In the genomic region with DNA sequence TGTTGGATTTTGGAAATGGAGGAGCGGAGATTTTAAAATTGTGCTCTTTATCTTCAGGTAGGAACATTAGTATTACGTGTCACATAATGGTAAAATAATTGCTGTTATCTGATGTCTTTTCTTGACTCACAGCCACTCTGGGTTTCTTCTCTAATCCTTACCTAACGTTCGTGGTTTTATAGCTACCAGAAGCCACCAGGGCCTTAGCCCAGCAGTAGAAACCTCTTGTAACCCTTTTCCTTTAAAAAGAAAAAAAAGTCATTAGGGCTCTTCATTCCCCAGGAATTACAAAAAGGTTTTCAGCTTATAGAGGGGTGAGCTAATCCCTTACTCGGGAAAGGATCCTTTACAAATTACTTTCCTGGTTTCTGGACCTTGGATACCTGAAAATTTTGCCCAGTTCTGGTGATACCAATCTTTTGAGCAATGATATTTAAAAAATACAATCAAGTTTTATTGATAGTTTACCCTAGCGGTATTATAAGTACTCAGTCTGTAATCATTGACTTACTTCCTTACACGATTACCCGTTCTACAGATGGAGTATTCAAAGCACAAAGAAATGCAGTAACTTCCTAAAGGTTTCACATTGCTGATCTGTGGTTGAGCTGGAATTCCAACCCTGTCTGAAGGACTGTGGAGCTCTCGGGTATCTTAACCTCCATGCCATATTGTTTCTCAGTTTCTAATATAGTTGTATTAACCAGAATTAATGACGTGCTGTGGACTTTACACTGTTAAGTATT, we compare ENCODE assay signal across 8 cellular contexts. TPM values are rescaled to one million over a fixed set of nuclear protein-coding genes. Genes with fewer than 3 reads are reported as not detected.
DNase-seq lines count a peak whose midpoint lies in the region; ATAC-seq and TF ChIP-seq lines count a peak whose summit lies in the region.

No MANE protein-coding gene starts in this region.

- H3K9me3 ChIP-seq in IMR-90 (ENCODE audit: control insufficient read depth, insufficient read depth, low read length) (no peaks in the 10 kb centered on the region), lower lobe of right lung (no peaks in the 10 kb centered on the region)

- H3K27me3 ChIP-seq in IMR-90 (ENCODE audit: control insufficient read depth, insufficient read depth, low read length), result no peaks in the 10 kb centered on the region
- no peaks in the 10 kb centered on the region for H3K27me3 ChIP-seq in lower lobe of right lung (ENCODE audit: low read depth)

- H3K36me3 Mint-ChIP-seq in MCF 10A (ENCODE audit: insufficient read depth, unreplicated experiment), result peaks cover 13% of the 10 kb centered on the region
- H3K36me3 Mint-ChIP-seq in type B pancreatic cell, result peaks cover 17% of the 10 kb centered on the region

- peak overlapping the region; percentile 88 for H2BK5ac ChIP-seq in IMR-90 (ENCODE audit: low read depth, low read length, poor library complexity, severe bottlenecking)

- no peak overlapping the region; the same call in 1 of the 2 replicates for H2AK5ac ChIP-seq in IMR-90 (ENCODE audit: low read depth, low read length)

- peaks cover 26% of the 10 kb centered on the region for H4K20me1 ChIP-seq in IMR-90 (ENCODE audit: insufficient read depth, low read length)

- peak overlapping the region; percentile 89 for H3K9ac ChIP-seq in IMR-90 (ENCODE audit: low read depth, low read length)

- peaks cover 15% of the 10 kb centered on the region for H3K36me3 ChIP-seq in IMR-90 (ENCODE audit: control insufficient read depth, insufficient read depth, low read length)
- peaks cover 17% of the 10 kb centered on the region for H3K36me3 ChIP-seq in lower lobe of right lung

- POLR2A ChIA-PET in IMR-90 (lab: Charles Lee; ENCODE audit: unreplicated experiment) (interaction anchor here (0.5 to 1.4 kb wide), 7 partner anchors 10 to 61 kb away, joined by 3 to 23 read pairs (median 4); no protein-coding TSS in a partner anchor), MCF 10A (lab: Yijun Ruan, JAX) (interaction anchor here (0.6 to 5.0 kb wide), 22 partner anchors 8 to 1569 kb away, joined by 3 to 38 read pairs (median 8); partner anchors contain the start of genes KLRC2, OLR1 and YBX3)

- H2BK120ac ChIP-seq in IMR-90 (ENCODE audit: low read depth, low read length), result 0 out of 2 replicates have a peak overlapping the region, but pooled peaks have one; percentile 94

- H3K79me1 ChIP-seq in IMR-90 (ENCODE audit: low read depth in 1 of 2, low read length in 2 of 2), result peaks cover 6 to 36% of the 10 kb centered on the region in 2 experiments; a peak in 3 of 4 replicates

- peaks cover 7% of the 10 kb centered on the region for H3K9me1 ChIP-seq in IMR-90 (ENCODE audit: insufficient read depth, low read length)

- H3K9me3 Mint-ChIP-seq in MCF 10A (ENCODE audit: unreplicated experiment) (no peaks in the 10 kb centered on the region), type B pancreatic cell (no peaks in the 10 kb centered on the region)

- peak overlapping the region; percentile 85 for H3K18ac ChIP-seq in IMR-90 (ENCODE audit: low read depth, low read length)

- H3K4me1 ChIP-seq in IMR-90 (ENCODE audit: control insufficient read depth, insufficient read depth, low read length), result peaks cover 3% of the 10 kb centered on the region; the same call in 1 of the 2 replicates
- peaks cover 31% of the 10 kb centered on the region for H3K4me1 ChIP-seq in lower lobe of right lung

- H3K23ac ChIP-seq in IMR-90 (ENCODE audit: low read depth, low read length), result peak overlapping the region; percentile 98

- dilution Hi-C loops in IMR-90 (cut with HindIII; ENCODE audit: low sequenced_read_pairs, unreplicated experiment), result no loop called here

- TSS peak; percentile 69 for BruUV-seq in IMR-90 (replicated peaks; lab: Mats Ljungman, UMichigan)
- BruUV-seq in MCF 10A (replicated peaks; lab: Mats Ljungman, UMichigan), result no TSS peak

- DNase-seq in CD1c-positive myeloid dendritic cell (ENCODE audit: extremely low spot score), result peak; percentile 33
- DNase-seq in IMR-90, result peak; percentile 72
- DNase-seq in MCF 10A (ENCODE audit: unreplicated experiment), result no peak
- no peak for DNase-seq in lower lobe of right lung
- no peak for DNase-seq in type B pancreatic cell (ENCODE audit: extremely low spot score, unreplicated experiment)
- no peak for DNase-seq in stimulated activated CD4-positive, alpha-beta T cell treated with anti-CD3 and anti-CD28 coated beads, Interleukin-4, amount 100 ng/mL, for 4 hours
- DNase-seq in activated naive CD4-positive, alpha-beta T cell treated with Interleukin-2 at 50 U/mL for 16 hours, result no peak

- TF ChIP-seq CTCF in IMR-90 (conservative IDR thresholded peaks at IDR 0.05; ENCODE audit: low read depth, low read length) (no peak), MCF 10A (IDR thresholded peaks at IDR 0.05; ENCODE audit: unreplicated experiment) (no peak), lower lobe of right lung (IDR thresholded peaks at IDR 0.05) (no peak), type B pancreatic cell (conservative IDR thresholded peaks at IDR 0.05) (no peak)

- peak overlapping the region; percentile 91 for H3K4me2 ChIP-seq in IMR-90 (ENCODE audit: low read depth, low read length)

- no peak overlapping the region for H2AFZ ChIP-seq in IMR-90 (replicated peaks; ENCODE audit: low read length, poor library complexity)

- H4K91ac ChIP-seq in IMR-90 (ENCODE audit: insufficient read depth, low read depth, low read length), result peak overlapping the region; percentile 98

- peak overlapping the region; percentile 98 for H3K14ac ChIP-seq in IMR-90 (replicated peaks; ENCODE audit: low read depth, low read length)

- H3K4me3 Mint-ChIP-seq in MCF 10A (ENCODE audit: unreplicated experiment), result peak overlapping the region; percentile 88
- peak overlapping the region; percentile 97 for H3K4me3 Mint-ChIP-seq in type B pancreatic cell

- TF ChIP-seq RAD21 in IMR-90 (IDR thresholded peaks at IDR 0.05; ENCODE audit: low read length), result no peak

- H3K4ac ChIP-seq in IMR-90 (ENCODE audit: low read depth, low read length), result peak overlapping the region; percentile 96

- no peak for TF ChIP-seq POLR2A in IMR-90 (IDR thresholded peaks at IDR 0.05; ENCODE audit: low read depth, low read length)

- no peak overlapping the region; the same call in 2 of the 3 replicates for H2BK15ac ChIP-seq in IMR-90 (ENCODE audit: low read depth, low read length)

- no peak overlapping the region for H2AK9ac ChIP-seq in IMR-90 (replicated peaks; ENCODE audit: low read depth, low read length, poor library complexity)

- H3K4me1 Mint-ChIP-seq in MCF 10A (ENCODE audit: insufficient read depth, unreplicated experiment), result peaks cover 21% of the 10 kb centered on the region
- peaks cover 5% of the 10 kb centered on the region for H3K4me1 Mint-ChIP-seq in type B pancreatic cell (ENCODE audit: unreplicated experiment)

- intact Hi-C loops in IMR-90 (cut with micrococcal nuclease) (loop anchor here (1.0 to 10.0 kb wide), 5 partner anchors 61 to 470 kb away; partner anchors contain the start of genes CLEC12B and CLEC2B), MCF 10A (cut with micrococcal nuclease) (loop anchor here (5.0 to 10.0 kb wide), 3 partner anchors 190 to 503 kb away; partner anchors contain the start of gene CLEC2B), lower lobe of right lung (cut with DNase I) (no loop called here)

- WGBS in IMR-90 (ENCODE audit: extremely low coverage in 2 of 2, insufficient read length in 1 of 2), 2 experiments, result no CpG with 5 or more reads among the region's 10 CpGs

- H3K27me3 Mint-ChIP-seq in MCF 10A (ENCODE audit: insufficient read depth, unreplicated experiment), result no peaks in the 10 kb centered on the region
- H3K27me3 Mint-ChIP-seq in type B pancreatic cell, result peaks cover 7% of the 10 kb centered on the region

- peak overlapping the region; percentile 75 to 88; a peak in 3 of 4 replicates for H4K8ac ChIP-seq in IMR-90 (ENCODE audit: low read depth in 2 of 2, low read length in 2 of 2)

- CTCF ChIA-PET in IMR-90 (lab: Yijun Ruan, JAX) (interaction anchor here (0.6 to 1.4 kb wide), 4 partner anchors 10 to 485 kb away, joined by 3 to 10 read pairs (median 3); no protein-coding TSS in a partner anchor), MCF 10A (lab: Yijun Ruan, JAX) (interaction anchor here (0.6 to 1.6 kb wide), 9 partner anchors 21 to 1286 kb away, joined by 3 to 9 read pairs (median 3); partner anchors contain the start of gene CLEC12B)

- 0 out of 2 replicates have a peak, but pooled peaks have one; percentile 3 for ATAC-seq in IMR-90 (ENCODE audit: low read depth)
- ATAC-seq in lower lobe of right lung, result no peak
- ATAC-seq in GM19397 (IDR thresholded peaks at IDR 0.05; ENCODE audit: unreplicated experiment), result no peak

- H3K56ac ChIP-seq in IMR-90 (ENCODE audit: extremely low read depth, insufficient read depth, low read length), result peak overlapping the region; percentile 95

- peak overlapping the region; percentile 99 for H3K27ac Mint-ChIP-seq in MCF 10A (ENCODE audit: low read depth, unreplicated experiment)
- H3K27ac Mint-ChIP-seq in type B pancreatic cell, result peak overlapping the region; percentile 100

- H2BK20ac ChIP-seq in IMR-90 (ENCODE audit: low read depth, low read length), result no peak overlapping the region

- peak overlapping the region; percentile 76 for H4K5ac ChIP-seq in IMR-90 (ENCODE audit: low read depth, low read length)

- peak overlapping the region; percentile 98 for H3K27ac ChIP-seq in IMR-90 (ENCODE audit: insufficient read depth, low read length)
- peak overlapping the region; percentile 99 for H3K27ac ChIP-seq in lower lobe of right lung

- H3K4me3 ChIP-seq in IMR-90 (ENCODE audit: insufficient read depth, low read depth, low read length) (peak overlapping the region; percentile 89), lower lobe of right lung (peak overlapping the region; percentile 81)

- in situ Hi-C loops in IMR-90 (cut with MboI; ENCODE audit: low sequenced_read_pairs), result no loop called here

RNA-seq across cellular contexts. Expression of gene GABARAPL1, which starts 1.6 kb away (rescaled TPM):
- total RNA-seq in IMR-90 (2012; rRNA removed), result 51.6 and 63.0 TPM in 2 replicates
- 75.9 and 93.6 TPM in 2 replicates for polyA plus RNA-seq in IMR-90 (2012; rRNA removed)
- polyA plus RNA-seq in IMR-90 (2012; cell fraction: cytosol; rRNA removed), result 37.6 and 40.6 TPM in 2 replicates
- polyA plus RNA-seq in IMR-90 (2012; cell fraction: nucleus; rRNA removed; ENCODE audit: low replicate concordance), result 45.0 and 217 TPM in 2 replicates
- 19.7 and 28.1 TPM in 2 replicates for total RNA-seq in MCF 10A (2022)
- total RNA-seq in lower lobe of right lung, result 108 TPM
- 43.5 and 252 TPM in 2 replicates for total RNA-seq in type B pancreatic cell (ENCODE audit: low replicate concordance)

RNA-seq across cellular contexts. Expression of gene TMEM52B, which starts 35.5 kb away (rescaled TPM):
- 2.0 and 3.1 TPM in 2 replicates for total RNA-seq in IMR-90 (2012; rRNA removed)
- 2.4 and 3.6 TPM in 2 replicates for polyA plus RNA-seq in IMR-90 (2012; rRNA removed)
- 1.8 and 2.8 TPM in 2 replicates for polyA plus RNA-seq in IMR-90 (2012; cell fraction: cytosol; rRNA removed)
- 1.9 and 2.8 TPM in 2 replicates for polyA plus RNA-seq in IMR-90 (2012; cell fraction: nucleus; rRNA removed; ENCODE audit: low replicate concordance)
- total RNA-seq in MCF 10A (2022), result not detected in 2 replicates
- total RNA-seq in lower lobe of right lung, result 3.6 TPM
- 0.68 and 3.4 TPM in 2 replicates for total RNA-seq in type B pancreatic cell (ENCODE audit: low replicate concordance)

RNA-seq across cellular contexts. Expression of gene OLR1, which starts 42.4 kb away (rescaled TPM):
- 2.5 and 3.2 TPM in 2 replicates for total RNA-seq in IMR-90 (2012; rRNA removed)
- polyA plus RNA-seq in IMR-90 (2012; rRNA removed), result 2.8 and 4.1 TPM in 2 replicates
- polyA plus RNA-seq in IMR-90 (2012; cell fraction: cytosol; rRNA removed), result 1.3 TPM in 2 replicates
- 0.23 and 2.8 TPM in 2 replicates for polyA plus RNA-seq in IMR-90 (2012; cell fraction: nucleus; rRNA removed; ENCODE audit: low replicate concordance)
- 0.25 TPM in 1 of 2 replicates, not detected in the other for total RNA-seq in MCF 10A (2022)
- 172 TPM for total RNA-seq in lower lobe of right lung
- 0.19 and 2.8 TPM in 2 replicates for total RNA-seq in type B pancreatic cell (ENCODE audit: low replicate concordance)

Comparison
In these comparisons a context has a peak if more than half of its experiments do, and no peak if none do; other contexts are left out.
1. DNase-seq: peak in CD1c-positive myeloid dendritic cell (single experiment) and IMR-90 (single experiment); none in MCF 10A (single experiment), lower lobe of right lung (single experiment), type B pancreatic cell (single experiment), stimulated activated CD4-positive, alpha-beta T cell treated with anti-CD3 and anti-CD28 coated beads, Interleukin-4, amount 100 ng/mL, for 4 hours (0 of 2) and activated naive CD4-positive, alpha-beta T cell treated with Interleukin-2 at 50 U/mL for 16 hours (single experiment).
2. RNA of gene OLR1, which starts 42.4 kb away (total RNA-seq): 172 TPM in lower lobe of right lung (single experiment); 2.5 to 3.2 TPM in IMR-90, 0.25 TPM in MCF 10A and 0.19 to 2.8 TPM in type B pancreatic cell; every median in the first group is over 10 times any median in the second.